23 cellular contexts compared by ENCODE assay signal in the genomic region with DNA sequence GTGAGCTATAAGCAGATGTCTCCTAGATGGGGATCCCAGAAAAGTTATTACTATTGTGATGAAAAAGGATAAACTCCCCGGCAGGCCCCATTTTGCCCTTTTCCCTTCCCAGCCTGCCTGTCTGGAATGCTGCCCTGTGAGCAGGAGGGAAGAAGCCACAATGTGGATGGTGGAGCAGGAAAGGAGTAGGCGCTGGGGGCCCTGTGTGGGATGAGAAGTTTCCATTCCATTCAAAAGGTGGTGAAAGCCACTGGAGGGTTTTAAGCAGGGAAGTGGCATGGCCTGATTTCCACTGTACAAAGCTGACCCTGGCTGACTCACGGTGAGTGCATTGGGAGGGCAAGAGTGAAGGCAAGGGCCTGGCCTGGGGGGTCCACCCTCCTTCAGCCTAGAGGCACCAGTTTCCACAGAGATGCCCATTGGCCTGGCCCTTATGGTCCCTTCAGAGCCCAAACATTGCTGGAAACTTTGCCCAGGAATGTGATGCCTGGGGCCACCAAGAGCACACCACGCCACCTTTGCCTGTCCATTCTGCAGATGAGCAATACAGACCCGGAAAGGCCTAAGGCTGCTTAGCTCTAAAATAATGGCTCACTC.
"Had no signal": no experiment of that assay in that cellular context is flagged by ENCODE, and none has a peak within 500 bp of the region (broad histone marks: within the 10 kb centered on the region; RNA-seq: fewer than 3 reads in every experiment).

No MANE protein-coding gene starts in this region.

- H3K4me3 ChIP-seq: breast epithelium, colonic mucosa, gastroesophageal sphincter, heart left ventricle, right lobe of liver, skin epidermis, testis, upper lobe of left lung had no signal

- H3K27me3 ChIP-seq: breast epithelium, colonic mucosa, right lobe of liver, testis, upper lobe of left lung had no signal

- H3K4me1 ChIP-seq: breast epithelium, colonic mucosa, right lobe of liver, upper lobe of left lung had no signal

- H3K27ac Mint-ChIP-seq: activated CD4-positive, alpha-beta T cell treated with anti-CD3 and anti-CD28 coated beads, Interleukin-2, amount 10 ng/mL, durations not matched to agents 24 days and 14 days; activated CD8-positive, alpha-beta T cell treated with anti-CD3 and anti-CD28 coated beads for 36 hours; activated naive CD8-positive, alpha-beta T cell treated with anti-CD3 and anti-CD28 coated beads for 36 hours; memory B cell; stimulated activated naive B cell treated with anti-CD40 and anti-IgM and Interleukin-4, amounts not matched to agents 10 μg/mL and 1 μg/mL and 100 μg/mL, for 72 hours; T-helper 1 cell treated with Interleukin-12 subunit alpha and Interleukin-12 subunit beta and Interleukin-4 antibody, amounts not matched to agents 30 μg/mL and 1 μg/mL, for 36 hours had no signal

- H3K4me3 Mint-ChIP-seq: activated CD4-positive, alpha-beta T cell treated with anti-CD3 and anti-CD28 coated beads, Interleukin-2, amount 10 ng/mL, durations not matched to agents 24 days and 14 days; activated CD8-positive, alpha-beta T cell treated with anti-CD3 and anti-CD28 coated beads for 36 hours; activated naive CD8-positive, alpha-beta T cell treated with anti-CD3 and anti-CD28 coated beads for 36 hours; activated T-cell treated with anti-CD3 and anti-CD28 coated beads, Interleukin-2, amount 50 U/mL, for 4 hours; memory B cell; stimulated activated naive B cell treated with anti-CD40 and anti-IgM and Interleukin-4, amounts not matched to agents 10 μg/mL and 1 μg/mL and 100 μg/mL, for 72 hours; T-helper 1 cell treated with Interleukin-12 subunit alpha and Interleukin-12 subunit beta and Interleukin-4 antibody, amounts not matched to agents 30 μg/mL and 1 μg/mL, for 36 hours had no signal

- ATAC-seq: activated CD4-positive, CD25-positive, alpha-beta regulatory T cell treated with anti-CD3 and anti-CD28 coated beads, Interleukin-2, amount 50 U/mL, for 24 hours; activated CD8-positive, alpha-beta T cell treated with anti-CD3 and anti-CD28 coated beads for 36 hours; activated T-cell treated with anti-CD3 and anti-CD28 coated beads, Interleukin-2, amount 50 U/mL, for 4 hours; gastroesophageal sphincter; heart left ventricle; left colon; right lobe of liver; stimulated activated naive B cell treated with anti-CD40 and anti-IgM and Interleukin-4, amounts not matched to agents 10 μg/mL and 1 μg/mL and 100 μg/mL, for 72 hours had no signal

- H3K36me3 ChIP-seq: breast epithelium, colonic mucosa, gastroesophageal sphincter, heart left ventricle, right lobe of liver, upper lobe of left lung had no signal

- H3K9me3 ChIP-seq: breast epithelium, colonic mucosa, gastroesophageal sphincter, heart left ventricle, right lobe of liver, testis, upper lobe of left lung had no signal

- DNase-seq: activated CD4-positive, alpha-beta T cell treated with anti-CD3 and anti-CD28 coated beads, Interleukin-2, amount 10 ng/mL, durations not matched to agents 24 days and 14 days; activated CD8-positive, alpha-beta T cell treated with anti-CD3 and anti-CD28 coated beads for 36 hours; activated naive CD4-positive, alpha-beta T cell treated with Interleukin-2 at 50 U/mL for 16 hours; activated naive CD8-positive, alpha-beta T cell treated with anti-CD3 and anti-CD28 coated beads for 36 hours; activated T-cell treated with anti-CD3 and anti-CD28 coated beads, Interleukin-2, amount 50 U/mL, for 4 hours; amniotic stem cell; colonic mucosa; heart left ventricle; left colon; occipital lobe; stimulated activated CD4-positive, alpha-beta T cell treated with anti-CD3 and anti-CD28 coated beads, Interleukin-2, amount 100 ng/mL, for 24 hours; stimulated activated naive B cell treated with anti-CD40 and anti-IgM and Interleukin-4, amounts not matched to agents 10 μg/mL and 1 μg/mL and 100 μg/mL, for 72 hours; testis; upper lobe of left lung had no signal

- H3K36me3 Mint-ChIP-seq: activated naive CD8-positive, alpha-beta T cell treated with anti-CD3 and anti-CD28 coated beads for 36 hours; memory B cell; stimulated activated naive B cell treated with anti-CD40 and anti-IgM and Interleukin-4, amounts not matched to agents 10 μg/mL and 1 μg/mL and 100 μg/mL, for 72 hours had no signal

- H3K9me3 Mint-ChIP-seq: activated CD4-positive, alpha-beta T cell treated with anti-CD3 and anti-CD28 coated beads, Interleukin-2, amount 10 ng/mL, durations not matched to agents 24 days and 14 days; activated CD8-positive, alpha-beta T cell treated with anti-CD3 and anti-CD28 coated beads for 36 hours; activated naive CD8-positive, alpha-beta T cell treated with anti-CD3 and anti-CD28 coated beads for 36 hours; activated T-cell treated with anti-CD3 and anti-CD28 coated beads, Interleukin-2, amount 50 U/mL, for 4 hours; memory B cell; stimulated activated naive B cell treated with anti-CD40 and anti-IgM and Interleukin-4, amounts not matched to agents 10 μg/mL and 1 μg/mL and 100 μg/mL, for 72 hours; T-helper 1 cell treated with Interleukin-12 subunit alpha and Interleukin-12 subunit beta and Interleukin-4 antibody, amounts not matched to agents 30 μg/mL and 1 μg/mL, for 36 hours had no signal

- H3K27ac ChIP-seq: breast epithelium, colonic mucosa, epithelial cell of prostate, gastroesophageal sphincter, heart left ventricle, right lobe of liver, skin epidermis, testis, upper lobe of left lung, VCaP had no signal

- H3K4me1 Mint-ChIP-seq: activated naive CD8-positive, alpha-beta T cell treated with anti-CD3 and anti-CD28 coated beads for 36 hours; stimulated activated naive B cell treated with anti-CD40 and anti-IgM and Interleukin-4, amounts not matched to agents 10 μg/mL and 1 μg/mL and 100 μg/mL, for 72 hours had no signal
